Comparison of ENCODE assay signal across 8 cellular contexts in genomic region chrX:153935326-153935851, GRCh38. TPM values are rescaled to one million over a fixed set of nuclear protein-coding genes. Genes with fewer than 3 reads are reported as not detected.
DNase-seq lines count a peak whose midpoint lies in the region; ATAC-seq, FAIRE-seq and TF ChIP-seq lines count a peak whose summit lies in the region.

No MANE protein-coding gene starts in this region.

- TF ChIP-seq POLR2A in A549 (IDR thresholded peaks at IDR 0.05; ENCODE audit: low read length) = no peak
- no peak for TF ChIP-seq POLR2A in Peyer's patch (IDR thresholded peaks at IDR 0.05)
- no peak for TF ChIP-seq POLR2A in spleen (IDR thresholded peaks at IDR 0.05)

- peak overlapping the region; percentile 91 for H3K4me3 ChIP-seq in A549
- peak overlapping the region; percentile 49 to 87 (median 78) for H3K4me3 ChIP-seq in Peyer's patch
- peak overlapping the region; percentile 52 for H3K4me3 ChIP-seq in fibroblast of the aortic adventitia (ENCODE audit: low read depth, low read length)
- H3K4me3 ChIP-seq in spleen = peak overlapping the region; percentile 12 to 93 (median 67)

- TF ChIP-seq EP300 in A549 (IDR thresholded peaks at IDR 0.05) = no peak

- POLR2A ChIA-PET in A549 (lab: Yijun Ruan, JAX) = interaction anchor here (0.5 to 1.0 kb wide), 5 partner anchors 10 to 994 kb away, joined by 3 to 4 read pairs (median 3); partner anchors contain the start of gene HCFC1

- ATAC-seq in A549 (peak; percentile 36 to 54), GM19372 (IDR thresholded peaks at IDR 0.05; ENCODE audit: low read depth, unreplicated experiment) (peak; percentile 18), HG03469 (IDR thresholded peaks at IDR 0.05; ENCODE audit: unreplicated experiment) (no peak), GM18519 (IDR thresholded peaks at IDR 0.05; ENCODE audit: low FRiP score, unreplicated experiment) (no peak)

- no peak for TF ChIP-seq CTCF in A549 (IDR thresholded peaks at IDR 0.05)
- no peak for TF ChIP-seq CTCF in Peyer's patch (IDR thresholded peaks at IDR 0.05)
- TF ChIP-seq CTCF in fibroblast of the aortic adventitia (IDR thresholded peaks at IDR 0.05; ENCODE audit: insufficient read depth, low read length) = no peak
- no peak for TF ChIP-seq CTCF in spleen (IDR thresholded peaks at IDR 0.05 in 8 of 11, conservative IDR thresholded peaks at IDR 0.05 in 3 of 11)

- DNase-seq in A549 (ENCODE audit: low read depth in 1 of 2, low spot score in 1 of 2) (no peak), Peyer's patch (no peak), fibroblast of the aortic adventitia (ENCODE audit: low read depth) (no peak), spleen (no peak), DMS153 (lab: John Stamatoyannopoulos, UW) (no peak)

- no peak for TF ChIP-seq RAD21 in A549 (conservative IDR thresholded peaks at IDR 0.05 in 1 of 2, IDR thresholded peaks at IDR 0.05 in 1 of 2)

- intact Hi-C loops in spleen (cut with DNase I; ENCODE audit: low total_unique reads) = no loop called here

- H3K27me3 ChIP-seq in Peyer's patch (no peaks in the 10 kb centered on the region), spleen (replicated peaks in 1 of 7) (peaks cover 0 to 9% (median 0%) of the 10 kb centered on the region in 7 donors)

- H3K36me3 ChIP-seq in Peyer's patch (peaks cover 0 to 17% (median 0%) of the 10 kb centered on the region in 3 donors), spleen (peaks cover 0 to 60% (median 9%) of the 10 kb centered on the region in 6 donors)

- 36% methylated on average over 9 of the region's 32 CpGs for WGBS in A549 (ENCODE audit: missing lambda C conversion rate)
- 17 to 53% (median 32%) methylated on average over 11 to 31 of the region's 32 CpGs for WGBS in spleen, 5 donors

- H3K4me1 ChIP-seq in A549 = peaks cover 9% of the 10 kb centered on the region; the same call in 1 of the 3 replicates
- peaks cover 0 to 14% (median 2%) of the 10 kb centered on the region in 4 donors for H3K4me1 ChIP-seq in Peyer's patch
- H3K4me1 ChIP-seq in spleen = peaks cover 5 to 55% (median 31%) of the 10 kb centered on the region in 6 donors

- FAIRE-seq in A549 (lab: Jason Lieb, UNC) = no peak

- H3K9me3 ChIP-seq in A549 = no peaks in the 10 kb centered on the region
- H3K9me3 ChIP-seq in Peyer's patch = no peaks in the 10 kb centered on the region
- H3K9me3 ChIP-seq in spleen = no peaks in the 10 kb centered on the region

- peak overlapping the region; percentile 98 for H3K4me2 ChIP-seq in A549

- H3K27ac ChIP-seq in A549 (peak overlapping the region; percentile 86 to 92), Peyer's patch (peak overlapping the region in 2 of 4 donors; percentile 66 to 71), spleen (peak overlapping the region in 6 of 8 donors; percentile 46 to 89 (median 80))

- CTCF ChIA-PET in A549 (lab: Yijun Ruan, JAX) = interaction anchor here (0.6 to 25.1 kb wide), 3 partner anchors 10 to 75 kb away, joined by 4 to 363 read pairs (median 26); partner anchors contain the start of gene RENBP

TF ChIP-seq in A549, 52 proteins besides CTCF, POLR2A, EP300 and RAD21:
- TF ChIP-seq CHD4 (IDR thresholded peaks at IDR 0.05; ENCODE audit: borderline replicate concordance) (no peak), MYC (IDR thresholded peaks at IDR 0.05; ENCODE audit: borderline replicate concordance, low read length) (0 out of 2 replicates have a peak, but pooled peaks have one; percentile 3), NPAS2 (CRISPR knock-in tag; IDR thresholded peaks at IDR 0.05; ENCODE audit: borderline replicate concordance) (no peak), RARB (CRISPR knock-in tag; IDR thresholded peaks at IDR 0.05) (no peak), FOXS1 (CRISPR knock-in tag; IDR thresholded peaks at IDR 0.05) (no peak), HDAC2 (IDR thresholded peaks at IDR 0.05) (no peak), MAFK (IDR thresholded peaks at IDR 0.05; ENCODE audit: partially characterized antibody) (no peak), POLR2AphosphoS2 (conservative IDR thresholded peaks at IDR 0.05; ENCODE audit: low read length) (no peak), PHF8 (IDR thresholded peaks at IDR 0.05; ENCODE audit: borderline replicate concordance, low read depth) (no peak), ATOH8 (CRISPR knock-in tag; IDR thresholded peaks at IDR 0.05; ENCODE audit: low read depth) (no peak), MAX (IDR thresholded peaks at IDR 0.05) (peak; percentile 44; the same call in 1 of the 2 replicates), ESRRA (IDR thresholded peaks at IDR 0.05; ENCODE audit: borderline replicate concordance, low read length) (no peak)
TF ChIP-seq in A549: peak in this region for 2.

RNA-seq across cellular contexts. Expression of gene NAA10, which starts 0.6 kb away (rescaled TPM):
- 63.5 and 88.8 TPM in 2 replicates for polyA plus RNA-seq in A549 (2011; rRNA removed)
- polyA plus RNA-seq in A549 (2012; cell fraction: cytosol; rRNA removed) = 224 and 258 TPM in 2 replicates
- polyA plus RNA-seq in A549 (2012; cell fraction: nucleus; rRNA removed) = 239 and 267 TPM in 2 replicates
- 230 to 251 TPM (median 237 TPM) in 3 replicates for polyA plus RNA-seq in A549 (2017; fragmentation: RNase III; extraction: RNeasy Plus Mini Kit Qiagen cat#74134 plus additional on column Dnase treatment)
- 77.6 and 92.3 TPM in 2 replicates for polyA minus RNA-seq in A549 (2011; rRNA and poly(A)+ RNA removed)
- total RNA-seq in Peyer's patch = 100 to 1,000 TPM in 1 of 4 donors, 10 to 100 TPM in 3; 32.9 to 118 (median 54.1) TPM
- 25.8 and 84.7 TPM in 2 replicates for total RNA-seq in fibroblast of the aortic adventitia (ENCODE audit: low replicate concordance)
- 10 to 100 TPM; 56.4 to 89.1 (median 85.5) TPM for total RNA-seq in spleen
- 100 to 1,000 TPM; 123 to 174 (median 168) TPM for polyA plus RNA-seq in spleen

RNA-seq across cellular contexts. Expression of gene RENBP, which starts 9.1 kb away (rescaled TPM):
- polyA plus RNA-seq in A549 (2011; rRNA removed) = not detected in 2 replicates
- 0.05 and 0.07 TPM in 2 replicates for polyA plus RNA-seq in A549 (2012; cell fraction: cytosol; rRNA removed)
- 0.19 and 0.27 TPM in 2 replicates for polyA plus RNA-seq in A549 (2012; cell fraction: nucleus; rRNA removed)
- not detected in 3 replicates for polyA plus RNA-seq in A549 (2017; fragmentation: RNase III; extraction: RNeasy Plus Mini Kit Qiagen cat#74134 plus additional on column Dnase treatment)
- polyA minus RNA-seq in A549 (2011; rRNA and poly(A)+ RNA removed) = not detected in 2 replicates
- total RNA-seq in Peyer's patch = 10 to 100 TPM in 2 of 4 donors, 1 to 10 TPM in 2; 4.9 to 13.3 (median 9.4) TPM
- total RNA-seq in fibroblast of the aortic adventitia (ENCODE audit: low replicate concordance) = 0.45 and 5.6 TPM in 2 replicates
- total RNA-seq in spleen = 100 to 1,000 TPM in 1 of 7 donors, 10 to 100 TPM in 6; 42.0 to 105 (median 63.6) TPM
- polyA plus RNA-seq in spleen = 10 to 100 TPM; 44.3 to 91.3 (median 47.9) TPM

RNA-seq across cellular contexts. Expression of gene ARHGAP4, which starts 9.3 kb away (rescaled TPM):
- polyA plus RNA-seq in A549 (2011; rRNA removed) (0.78 and 0.95 TPM in 2 replicates), A549 (2017; fragmentation: RNase III; extraction: RNeasy Plus Mini Kit Qiagen cat#74134 plus additional on column Dnase treatment) (0.98 to 2.3 TPM (median 1.1 TPM) in 3 replicates), spleen (100 to 1,000 TPM; 297 to 713 (median 635) TPM)
- 0.70 and 0.82 TPM in 2 replicates for polyA plus RNA-seq in A549 (2012; cell fraction: cytosol; rRNA removed)
- polyA plus RNA-seq in A549 (2012; cell fraction: nucleus; rRNA removed) = 8.9 and 9.7 TPM in 2 replicates
- 2.1 and 2.8 TPM in 2 replicates for polyA minus RNA-seq in A549 (2011; rRNA and poly(A)+ RNA removed)
- total RNA-seq in Peyer's patch (100 to 1,000 TPM in 1 of 4 donors, 10 to 100 TPM in 3; 23.6 to 211 (median 57.6) TPM), fibroblast of the aortic adventitia (ENCODE audit: low replicate concordance) (0.27 and 6.0 TPM in 2 replicates), spleen (100 to 1,000 TPM; 176 to 317 (median 236) TPM)

RNA-seq across cellular contexts. Expression of gene AVPR2, which starts 30.9 kb away (rescaled TPM):
- polyA plus RNA-seq in A549 (2011; rRNA removed) (not detected in 2 replicates), A549 (2017; fragmentation: RNase III; extraction: RNeasy Plus Mini Kit Qiagen cat#74134 plus additional on column Dnase treatment) (0.05 TPM in 1 of 3 replicates, not detected in the others), spleen (under 1 TPM; 0.22 to 0.77 (median 0.26) TPM)
- 0.03 and 0.05 TPM in 2 replicates for polyA plus RNA-seq in A549 (2012; cell fraction: cytosol; rRNA removed)
- polyA plus RNA-seq in A549 (2012; cell fraction: nucleus; rRNA removed) = 0.04 TPM in 1 of 2 replicates, not detected in the other
- polyA minus RNA-seq in A549 (2011; rRNA and poly(A)+ RNA removed) = not detected in 2 replicates
- total RNA-seq in Peyer's patch (1 to 10 TPM in 2 of 4 donors, under 1 TPM in 2; 0.53 to 5.0 (median 1.1) TPM), fibroblast of the aortic adventitia (ENCODE audit: low replicate concordance) (not detected in 2 replicates), spleen (under 1 TPM in 1 of 7 donors, not detected in 6; 0.52 TPM)

RNA-seq across cellular contexts. Expression of gene HCFC1, which starts 36.2 kb away (rescaled TPM):
- 4.4 and 11.9 TPM in 2 replicates for polyA plus RNA-seq in A549 (2011; rRNA removed)
- polyA plus RNA-seq in A549 (2012; cell fraction: cytosol; rRNA removed) = 17.0 and 25.3 TPM in 2 replicates
- polyA plus RNA-seq in A549 (2012; cell fraction: nucleus; rRNA removed) = 71.6 and 78.9 TPM in 2 replicates
- polyA plus RNA-seq in A549 (2017; fragmentation: RNase III; extraction: RNeasy Plus Mini Kit Qiagen cat#74134 plus additional on column Dnase treatment) = 31.0 to 33.3 TPM (median 32.9 TPM) in 3 replicates
- polyA minus RNA-seq in A549 (2011; rRNA and poly(A)+ RNA removed) = 21.9 and 36.5 TPM in 2 replicates
- total RNA-seq in Peyer's patch = 10 to 100 TPM; 44.1 to 70.6 (median 55.6) TPM
- 16.4 and 34.5 TPM in 2 replicates for total RNA-seq in fibroblast of the aortic adventitia (ENCODE audit: low replicate concordance)
- 10 to 100 TPM; 50.6 to 86.5 (median 62.1) TPM for total RNA-seq in spleen
- 10 to 100 TPM in 2 of 3 donors, 1 to 10 TPM in 1; 9.5 to 22.7 (median 11.4) TPM for polyA plus RNA-seq in spleen

Comparison
In these comparisons a context has a peak if more than half of its experiments do, and no peak if none do; other contexts are left out.
1. ATAC-seq: peak in A549 (2 of 2) and GM19372 (single experiment); none in HG03469 (single experiment) and GM18519 (single experiment).
2. Peak in every context shown above with its lines, with median percentiles within 50 percentile points of each other: H3K4me3 ChIP-seq.